8 cellular contexts compared by ENCODE assay signal in the genomic region with DNA sequence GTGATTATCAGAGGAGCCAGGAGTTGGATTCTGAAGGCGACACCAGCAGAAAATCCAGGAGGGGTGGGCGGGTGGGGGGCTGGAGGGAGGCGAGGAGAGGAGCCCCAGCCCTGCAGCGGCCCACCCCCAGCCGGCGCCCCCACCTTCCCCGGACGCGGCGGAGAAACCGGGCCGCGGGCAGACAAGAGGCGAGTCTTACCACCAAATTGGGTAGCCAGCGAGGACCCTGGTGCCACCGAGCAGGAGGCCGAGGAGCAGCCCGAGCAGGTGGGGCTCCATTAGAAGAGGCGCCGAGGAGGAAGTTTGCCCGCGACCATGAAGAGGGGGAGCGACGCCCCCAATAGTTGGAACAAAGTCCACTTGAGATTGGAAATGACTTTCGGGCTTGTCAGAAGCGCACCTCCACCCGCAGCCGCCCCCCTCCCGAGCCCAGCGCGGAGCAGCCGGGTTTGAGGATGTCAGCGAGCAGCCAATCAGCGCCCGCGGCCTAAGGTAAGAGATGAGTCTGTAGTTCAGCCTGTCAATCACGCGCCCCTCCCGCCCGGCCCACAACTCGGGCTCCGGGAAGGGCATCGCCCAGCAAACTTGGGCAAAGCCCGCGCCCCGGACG. TPM values are rescaled to one million over a fixed set of nuclear protein-coding genes. Genes with fewer than 3 reads are reported as not detected.
A peak's percentile ranks its signal among the peaks of the same experiment; 100 is the strongest.
DNase-seq lines count a peak whose midpoint lies in the region; ATAC-seq, FAIRE-seq and TF ChIP-seq lines count a peak whose summit lies in the region.

A gene with protein sequence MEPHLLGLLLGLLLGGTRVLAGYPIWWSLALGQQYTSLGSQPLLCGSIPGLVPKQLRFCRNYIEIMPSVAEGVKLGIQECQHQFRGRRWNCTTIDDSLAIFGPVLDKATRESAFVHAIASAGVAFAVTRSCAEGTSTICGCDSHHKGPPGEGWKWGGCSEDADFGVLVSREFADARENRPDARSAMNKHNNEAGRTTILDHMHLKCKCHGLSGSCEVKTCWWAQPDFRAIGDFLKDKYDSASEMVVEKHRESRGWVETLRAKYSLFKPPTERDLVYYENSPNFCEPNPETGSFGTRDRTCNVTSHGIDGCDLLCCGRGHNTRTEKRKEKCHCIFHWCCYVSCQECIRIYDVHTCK (minus strand): TSS at position 374 of the 610 bp plus-strand sequence. CDS start 95 bp downstream, at position 279.

- H3K4me1 Mint-ChIP-seq in activated naive CD4-positive, alpha-beta T cell treated with anti-CD3 and anti-CD28 coated beads, Interleukin-2, amount 50 U/mL, for 24 hours = peaks cover 10% of the 10 kb centered on the region

- dilution Hi-C loops in keratinocyte (cut with MboI; ENCODE audit: extremely low pct_ligation_motif_present, low sequenced_read_pairs) = no loop called here

- H3K9ac ChIP-seq in NT2/D1 (ENCODE audit: insufficient read length, low read depth) (peak within 1 kb of the TSS; percentile 57), keratinocyte (ENCODE audit: control insufficient read depth, extremely low read depth, insufficient read depth, low read length) (peak within 1 kb of the TSS; percentile 41), kidney (ENCODE audit: low read length in 2 of 2) (no peak within 1 kb of the TSS)

- peaks cover 62% of the 10 kb centered on the region for H3K27me3 Mint-ChIP-seq in activated naive CD4-positive, alpha-beta T cell treated with anti-CD3 and anti-CD28 coated beads, Interleukin-2, amount 50 U/mL, for 24 hours

- H3K27me3 ChIP-seq in NT2/D1 (ENCODE audit: insufficient read depth, insufficient read length) = peaks cover 89% of the 10 kb centered on the region
- H3K27me3 ChIP-seq in keratinocyte (ENCODE audit: control insufficient read depth, extremely low read depth, insufficient read depth, low read length) = peaks cover 48% of the 10 kb centered on the region

- H3K4me3 Mint-ChIP-seq in activated naive CD4-positive, alpha-beta T cell treated with anti-CD3 and anti-CD28 coated beads, Interleukin-2, amount 50 U/mL, for 24 hours = peak within 1 kb of the TSS; percentile 78

- no peaks in the 10 kb centered on the region for H3K9me1 ChIP-seq in keratinocyte (ENCODE audit: control insufficient read depth, extremely low read depth, insufficient read depth, low read length)

- TF ChIP-seq CTCF in keratinocyte (optimal IDR thresholded peaks at IDR 0.05 in 1 of 3, IDR thresholded peaks at IDR 0.05 in 1 of 3, conservative IDR thresholded peaks at IDR 0.05 in 1 of 3; ENCODE audit: extremely low read depth in 1 of 3, insufficient read depth in 2 of 3, low read length in 3 of 3) = no peak
- no peak for TF ChIP-seq CTCF in kidney (IDR thresholded peaks at IDR 0.05; ENCODE audit: borderline replicate concordance, extremely low read depth, insufficient read depth)

- no peaks in the 10 kb centered on the region for H3K36me3 ChIP-seq in NT2/D1 (ENCODE audit: insufficient read depth, insufficient read length, low read length)
- H3K36me3 ChIP-seq in keratinocyte (ENCODE audit: control insufficient read depth in 2 of 2, extremely low read depth in 1 of 2, insufficient read depth in 2 of 2, low read length in 2 of 2) = no peaks in the 10 kb centered on the region
- no peaks in the 10 kb centered on the region for H3K36me3 ChIP-seq in kidney (ENCODE audit: control insufficient read depth in 1 of 2, insufficient read depth in 2 of 2, low read length in 2 of 2)

- H3K27ac Mint-ChIP-seq in activated naive CD4-positive, alpha-beta T cell treated with anti-CD3 and anti-CD28 coated beads, Interleukin-2, amount 50 U/mL, for 24 hours = no peak within 1 kb of the TSS

- H4K20me1 ChIP-seq in keratinocyte (ENCODE audit: control insufficient read depth, extremely low read depth, insufficient read depth, low read length) = no peaks in the 10 kb centered on the region

- ATAC-seq in HG03342 (IDR thresholded peaks at IDR 0.05; ENCODE audit: unreplicated experiment) = no peak

- H3K4me3 ChIP-seq in NT2/D1 (ENCODE audit: insufficient read length, low read depth) (peak within 1 kb of the TSS; percentile 51), keratinocyte (ENCODE audit: control insufficient read depth in 2 of 3, extremely low read depth in 1 of 3, insufficient read depth in 2 of 3, low read depth in 1 of 3, low read length in 3 of 3) (peak within 1 kb of the TSS; percentile 7 to 54 (median 44)), kidney (ENCODE audit: low read length in 2 of 2) (peak within 1 kb of the TSS in 1 of 2 donors; percentile 29)

- peak within 1 kb of the TSS; percentile 46 for H2AFZ ChIP-seq in keratinocyte (ENCODE audit: control insufficient read depth, low read length)

- H3K4me1 ChIP-seq in NT2/D1 (ENCODE audit: insufficient read depth, insufficient read length) = peaks cover 32% of the 10 kb centered on the region
- H3K4me1 ChIP-seq in keratinocyte (ENCODE audit: control insufficient read depth, extremely low read depth, insufficient read depth, low read length) = peaks cover 29% of the 10 kb centered on the region
- H3K4me1 ChIP-seq in kidney (ENCODE audit: control insufficient read depth in 1 of 2, insufficient read depth in 1 of 2, low read depth in 1 of 2, low read length in 2 of 2) = peaks cover 0 to 7% of the 10 kb centered on the region in 2 donors

- no peaks in the 10 kb centered on the region for H3K9me3 Mint-ChIP-seq in activated naive CD4-positive, alpha-beta T cell treated with anti-CD3 and anti-CD28 coated beads, Interleukin-2, amount 50 U/mL, for 24 hours

- FAIRE-seq in keratinocyte (lab: Jason Lieb, UNC) (no peak), kidney (lab: Jason Lieb, UNC) (no peak)

- intact Hi-C loops in kidney (cut with DNase I) = no loop called here

- H3K9me3 ChIP-seq in NT2/D1 (ENCODE audit: insufficient read depth, low read length) (no peaks in the 10 kb centered on the region), keratinocyte (ENCODE audit: control insufficient read depth, low read depth, low read length) (no peaks in the 10 kb centered on the region), kidney (ENCODE audit: control insufficient read depth in 1 of 2, low read length in 2 of 2) (no peaks in the 10 kb centered on the region)

- no peaks in the 10 kb centered on the region for H3K36me3 Mint-ChIP-seq in activated naive CD4-positive, alpha-beta T cell treated with anti-CD3 and anti-CD28 coated beads, Interleukin-2, amount 50 U/mL, for 24 hours

- H3K4me2 ChIP-seq in keratinocyte (ENCODE audit: control insufficient read depth, extremely low read depth, insufficient read depth, low read depth, low read length) = peak within 1 kb of the TSS; percentile 70

- no peaks in the 10 kb centered on the region for H3K79me2 ChIP-seq in keratinocyte (ENCODE audit: control insufficient read depth, insufficient read depth, low read length)

- DNase-seq in GM03348 (ENCODE audit: low spot score) (peak; percentile 37), NT2/D1 (ENCODE audit: low read depth, low spot score) (no peak), keratinocyte (ENCODE audit: low read depth, low spot score) (no peak), NCI-H1092 (lab: John Stamatoyannopoulos, UW) (no peak), kidney (no peak)
- peak; percentile 33 for DNase-seq in stimulated activated CD8-positive, alpha-beta memory T cell treated with anti-CD3 and anti-CD28 coated beads, Interleukin-12 subunit alpha, Interleukin-12 subunit beta, amount 100 ng/mL, for 4 hours (ENCODE audit: low read depth)

- H3K27ac ChIP-seq in keratinocyte (ENCODE audit: control insufficient read depth, insufficient read depth, low read length) (no peak within 1 kb of the TSS), kidney (ENCODE audit: low read depth in 2 of 2, low read length in 2 of 2) (no peak within 1 kb of the TSS)

RNA-seq across cellular contexts. Expression of the gene that starts here (rescaled TPM):
- polyA plus RNA-seq in keratinocyte = 1.9 to 2.8 TPM (median 2.0 TPM) in 3 replicates
- polyA plus RNA-seq in keratinocyte (2011; ENCODE audit: low read depth) = 1.3 TPM
- polyA plus RNA-seq in keratinocyte (2011; cell fraction: cytosol; rRNA removed) = 1.1 and 1.2 TPM in 2 replicates
- 4.5 and 5.3 TPM in 2 replicates for polyA plus RNA-seq in keratinocyte (2011; cell fraction: nucleus; rRNA removed)
- polyA plus RNA-seq in keratinocyte (2012; ENCODE audit: low replicate concordance) = 1.2 and 2.1 TPM in 2 replicates
- polyA minus RNA-seq in keratinocyte = 1.1 to 2.4 TPM (median 1.8 TPM) in 3 replicates
- 1.2 TPM for polyA minus RNA-seq in keratinocyte (2011; cell fraction: cytosol; rRNA and poly(A)+ RNA removed)
- polyA minus RNA-seq in keratinocyte (2011; cell fraction: nucleus; rRNA and poly(A)+ RNA removed) = 1.2 and 2.2 TPM in 2 replicates
- 0.38 TPM for total RNA-seq in kidney
- 1.3 TPM for polyA plus RNA-seq in kidney (ENCODE audit: insufficient read depth, low read depth, low replicate concordance)

Comparison
In these comparisons a context has a peak if more than half of its experiments do, and no peak if none do; other contexts are left out.
1. DNase-seq: peak in GM03348 (single experiment) and stimulated activated CD8-positive, alpha-beta memory T cell treated with anti-CD3 and anti-CD28 coated beads, Interleukin-12 subunit alpha, Interleukin-12 subunit beta, amount 100 ng/mL, for 4 hours (single experiment); none in NT2/D1 (single experiment), keratinocyte (single experiment), NCI-H1092 (single experiment) and kidney (single experiment).
2. H3K9ac ChIP-seq: peak in NT2/D1 (single experiment) and keratinocyte (single experiment); none in kidney (0 of 2).